20 cellular contexts compared by ENCODE assay signal in the genomic region with DNA sequence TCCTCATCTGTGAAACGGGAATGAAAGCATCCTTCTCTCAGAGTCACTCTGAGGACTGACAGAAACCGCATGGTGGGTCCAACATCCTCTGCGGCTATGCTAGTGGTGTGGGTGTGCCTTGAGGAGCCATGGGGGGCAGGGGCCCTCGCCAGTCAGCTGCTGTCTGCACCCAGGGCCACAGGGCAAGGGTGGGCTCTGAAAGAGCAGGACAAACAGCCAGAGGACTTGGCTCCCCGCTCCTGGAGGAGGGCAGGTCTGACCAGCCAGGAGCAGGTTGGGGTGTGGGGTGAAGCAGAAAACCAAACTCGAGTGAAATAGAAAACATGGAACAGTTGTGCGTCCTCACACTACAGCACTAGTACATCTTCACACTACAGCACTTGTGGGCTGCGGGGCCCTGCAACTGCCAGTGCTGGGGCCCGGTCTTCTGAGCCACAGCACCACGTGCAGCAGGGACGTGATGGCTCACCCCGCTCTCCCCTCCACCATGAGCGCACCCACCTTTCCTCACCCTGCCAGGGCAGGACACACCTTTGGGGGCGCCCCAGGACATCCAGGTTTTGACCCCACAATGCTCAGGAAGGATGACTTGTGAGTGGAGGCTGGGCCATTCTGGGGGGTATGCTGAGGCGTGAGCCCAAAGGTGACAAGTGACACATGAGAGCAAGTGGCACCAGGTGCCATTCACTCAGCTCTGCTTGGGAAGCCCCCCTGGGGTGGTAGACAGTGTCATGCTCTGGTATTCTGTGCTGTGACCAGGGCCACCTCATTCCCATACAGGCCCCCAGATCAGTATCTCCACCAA.
DNase-seq lines count a peak whose midpoint lies in the region; ATAC-seq and TF ChIP-seq lines count a peak whose summit lies in the region.
"Had no signal": no experiment of that assay in that cellular context is flagged by ENCODE, and none has a peak within 500 bp of the region (broad histone marks: within the 10 kb centered on the region; RNA-seq: fewer than 3 reads in every experiment).

No MANE protein-coding gene starts in this region.

- H3K36me3 Mint-ChIP-seq in T-helper 17 cell (ENCODE audit: low read depth) = no peaks in the 10 kb centered on the region
- H3K36me3 Mint-ChIP-seq: brain, IgD-negative memory B cell, immature natural killer cell, T-cell had no signal

- peaks cover 2% of the 10 kb centered on the region for H3K4me1 Mint-ChIP-seq in T-helper 17 cell
- H3K4me1 Mint-ChIP-seq: brain, IgD-negative memory B cell, immature natural killer cell, T-cell had no signal

- no peak overlapping the region for H3K4me3 ChIP-seq in HEK293 (ENCODE audit: low read depth, low read length)
- H3K4me3 ChIP-seq in right atrium auricular region = no peak overlapping the region
- H3K4me3 ChIP-seq: colonic mucosa, GM23248, lung, MG63, ovary had no signal

- no peaks in the 10 kb centered on the region for H3K27me3 ChIP-seq in right atrium auricular region
- H3K27me3 ChIP-seq: colonic mucosa, MG63, ovary had no signal

- CTCF ChIA-PET in HEK293 (lab: Yijun Ruan, JAX) = no interaction called here

- H3K4me3 Mint-ChIP-seq in T-helper 17 cell = peak overlapping the region; percentile 12
- H3K4me3 Mint-ChIP-seq: brain, IgD-negative memory B cell, immature natural killer cell, T-cell had no signal

- peaks cover 17% of the 10 kb centered on the region for H3K27me3 Mint-ChIP-seq in T-helper 17 cell
- H3K27me3 Mint-ChIP-seq: IgD-negative memory B cell had no signal

- peak in 1 of 3 donors; percentile 6 for DNase-seq in T-helper 17 cell
- DNase-seq in right atrium auricular region (ENCODE audit: low spot score) = peak; percentile 43
- DNase-seq in posterior cingulate gyrus = peak in 6 of 10 donors; percentile 2 to 79 (median 42)
- DNase-seq in stimulated activated naive CD4-positive, alpha-beta T cell (lab: John Stamatoyannopoulos, UW) = no peak
- DNase-seq in NCI-H1694 (lab: John Stamatoyannopoulos, UW) = no peak
- DNase-seq in NCI-H1105 treated with DMSO at 0.1 percent for 48 hours (lab: John Stamatoyannopoulos, UW) = no peak
- DNase-seq: activated CD4-positive, alpha-beta T cell treated with anti-CD3 and anti-CD28 coated beads for 48 hours; colonic mucosa; GM23248; immature natural killer cell; MG63; NCI-H1694 treated with DMSO at 0.1 percent for 48 hours; NCI-H526 treated with DMSO at 0.1 percent for 48 hours had no signal

- POLR2A ChIA-PET in HEK293 (lab: Yijun Ruan, JAX) = no interaction called here

- H3K27ac ChIP-seq in HEK293 (ENCODE audit: extremely low read depth, low read depth, low read length) (no peak overlapping the region), right atrium auricular region (no peak overlapping the region)
- H3K27ac ChIP-seq: colonic mucosa, GM23248, ovary had no signal

- no peak for TF ChIP-seq CTCF in HEK293 (tag by site-specific recombination; IDR thresholded peaks at IDR 0.05)
- TF ChIP-seq CTCF in right atrium auricular region (IDR thresholded peaks at IDR 0.05) = no peak

- H3K4me1 ChIP-seq in HEK293 (ENCODE audit: control insufficient read depth, insufficient read depth, low read length) (no peaks in the 10 kb centered on the region), right atrium auricular region (no peaks in the 10 kb centered on the region)
- H3K4me1 ChIP-seq: colonic mucosa had no signal

- no peaks in the 10 kb centered on the region for H3K9me3 ChIP-seq in HEK293 (ENCODE audit: control insufficient read depth, insufficient read depth, low read depth, low read length)
- no peaks in the 10 kb centered on the region for H3K9me3 ChIP-seq in T-helper 17 cell (ENCODE audit: control insufficient read depth, low read length, poor library complexity, severe bottlenecking)
- no peaks in the 10 kb centered on the region for H3K9me3 ChIP-seq in right atrium auricular region
- H3K9me3 ChIP-seq: colonic mucosa, MG63, ovary had no signal

- intact Hi-C loops in posterior cingulate gyrus (cut with DNase I) = no loop called here

- H3K36me3 ChIP-seq in HEK293 (ENCODE audit: control insufficient read depth in 2 of 2, insufficient read depth in 1 of 2, low read length in 2 of 2) = no peaks in the 10 kb centered on the region
- no peaks in the 10 kb centered on the region for H3K36me3 ChIP-seq in right atrium auricular region
- H3K36me3 ChIP-seq: colonic mucosa, MG63, ovary had no signal

- ATAC-seq in T-helper 17 cell = no peak
- no peak for ATAC-seq in HG02610 (IDR thresholded peaks at IDR 0.05; ENCODE audit: unreplicated experiment)
- ATAC-seq: T-cell had no signal

- H3K27ac Mint-ChIP-seq in T-helper 17 cell = no peak overlapping the region
- H3K27ac Mint-ChIP-seq: immature natural killer cell, T-cell had no signal

TF ChIP-seq in HEK293, 187 proteins besides CTCF, POLR2A, EP300 and RAD21:
- TF ChIP-seq, protein P1, sequence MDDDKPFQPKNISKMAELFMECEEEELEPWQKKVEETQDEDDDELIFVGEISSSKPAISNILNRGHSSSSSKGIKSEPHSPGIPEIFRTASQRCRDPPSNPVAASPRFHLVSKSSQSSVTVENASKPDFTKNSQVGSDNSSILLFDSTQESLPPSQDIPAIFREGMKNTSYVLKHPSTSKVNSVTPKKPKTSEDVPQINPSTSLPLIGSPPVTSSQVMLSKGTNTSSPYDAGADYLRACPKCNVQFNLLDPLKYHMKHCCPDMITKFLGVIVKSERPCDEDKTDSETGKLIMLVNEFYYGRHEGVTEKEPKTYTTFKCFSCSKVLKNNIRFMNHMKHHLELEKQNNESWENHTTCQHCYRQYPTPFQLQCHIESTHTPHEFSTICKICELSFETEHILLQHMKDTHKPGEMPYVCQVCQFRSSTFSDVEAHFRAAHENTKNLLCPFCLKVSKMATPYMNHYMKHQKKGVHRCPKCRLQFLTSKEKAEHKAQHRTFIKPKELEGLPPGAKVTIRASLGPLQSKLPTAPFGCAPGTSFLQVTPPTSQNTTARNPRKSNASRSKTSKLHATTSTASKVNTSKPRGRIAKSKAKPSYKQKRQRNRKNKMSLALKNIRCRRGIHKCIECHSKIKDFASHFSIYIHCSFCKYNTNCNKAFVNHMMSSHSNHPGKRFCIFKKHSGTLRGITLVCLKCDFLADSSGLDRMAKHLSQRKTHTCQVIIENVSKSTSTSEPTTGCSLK (tag by site-specific recombination; IDR thresholded peaks at IDR 0.05) = no peak
- peak; percentile 15; the same call in 1 of the 2 replicates for TF ChIP-seq GLIS1 (tag by site-specific recombination; IDR thresholded peaks at IDR 0.05)

Comparison
In these comparisons a context has a peak if more than half of its experiments do, and no peak if none do; other contexts are left out.
1. DNase-seq: peak in right atrium auricular region (single experiment) and posterior cingulate gyrus (6 of 10); none in stimulated activated naive CD4-positive, alpha-beta T cell (0 of 6), NCI-H1694 (single experiment) and NCI-H1105 treated with DMSO at 0.1 percent for 48 hours (single experiment).